ENCODE assay signal across 9 cellular contexts in genomic region chr10:103054621-103055020, GRCh38.
DNase-seq lines count a peak whose midpoint lies in the region; ATAC-seq and TF ChIP-seq lines count a peak whose summit lies in the region.
"Had no signal": no experiment of that assay in that cellular context is flagged by ENCODE, and none has a peak within 500 bp of the region (broad histone marks: within the 10 kb centered on the region; RNA-seq: fewer than 3 reads in every experiment).

No MANE protein-coding gene starts in this region.

- H3K4me1 ChIP-seq in endocrine pancreas (ENCODE audit: control insufficient read depth, insufficient read depth, low read length) (no peaks in the 10 kb centered on the region), spleen (peaks cover 0 to 28% (median 17%) of the 10 kb centered on the region in 6 donors)

- ATAC-seq in T-cell (replicated peaks in 1 of 4) = no peak
- no peak for ATAC-seq in HG03439 (IDR thresholded peaks at IDR 0.05; ENCODE audit: unreplicated experiment)

- 80 to 95% (median 80%) methylated on average over 3 of the region's 3 CpGs for WGBS in spleen, 5 donors

- no peak overlapping the region for H3K9ac ChIP-seq in endocrine pancreas (ENCODE audit: control insufficient read depth, insufficient read depth, low read length)

- H3K27ac ChIP-seq in spleen = peak overlapping the region in 7 of 8 donors; percentile 16 to 67 (median 57)

- no peaks in the 10 kb centered on the region for H3K27me3 ChIP-seq in endocrine pancreas (ENCODE audit: control insufficient read depth, insufficient read depth, low read length)
- H3K27me3 ChIP-seq in spleen (replicated peaks in 1 of 7) = no peaks in the 10 kb centered on the region

- POLR2A ChIA-PET in T-cell (lab: Charles Lee) = no interaction called here

- intact Hi-C loops in spleen (cut with DNase I; ENCODE audit: low total_unique reads) = no loop called here

- DNase-seq in HFFc6 (no peak), T-cell (no peak), spleen (no peak), NOMO-1 treated with DMSO at 0.1 percent for 48 hours (lab: John Stamatoyannopoulos, UW; ENCODE audit: unreplicated experiment) (no peak)
- no peak for DNase-seq in central memory CD4-positive, alpha-beta T cell
- DNase-seq: Karpas-422 had no signal

- H3K4me3 ChIP-seq in endocrine pancreas (ENCODE audit: control insufficient read depth, insufficient read depth, low read length) (peak overlapping the region; percentile 76), spleen (peak overlapping the region in 2 of 8 donors; percentile 32 to 51)

- TF ChIP-seq CTCF in HFFc6 (IDR thresholded peaks at IDR 0.05) (no peak), spleen (IDR thresholded peaks at IDR 0.05 in 8 of 11, conservative IDR thresholded peaks at IDR 0.05 in 3 of 11) (no peak)

- H3K4me3 Mint-ChIP-seq in HFFc6 = peak overlapping the region; percentile 81
- peak overlapping the region; percentile 77 to 79 (median 79) for H3K4me3 Mint-ChIP-seq in T-cell

- CTCF ChIA-PET in T-cell (lab: Charles Lee) = interaction anchor here in 1 of 2 donors (1.2 to 1.8 kb wide), 2 partner anchors 15 to 137 kb away, joined by 3 to 15 read pairs; partner anchors contain the start of gene CNNM2

- H3K36me3 Mint-ChIP-seq in HFFc6 (ENCODE audit: low read depth) = peaks cover 3% of the 10 kb centered on the region; the same call in 1 of the 2 replicates
- H3K36me3 Mint-ChIP-seq in T-cell = peaks cover 16% of the 10 kb centered on the region

- H3K4me1 Mint-ChIP-seq in HFFc6 (ENCODE audit: low read depth) = peaks cover 38% of the 10 kb centered on the region
- peaks cover 17 to 22% (median 19%) of the 10 kb centered on the region in 3 donors for H3K4me1 Mint-ChIP-seq in T-cell

- no peak for TF ChIP-seq POLR2A in spleen (IDR thresholded peaks at IDR 0.05)

- no peaks in the 10 kb centered on the region for H3K27me3 Mint-ChIP-seq in HFFc6 (ENCODE audit: insufficient read depth)
- no peaks in the 10 kb centered on the region for H3K27me3 Mint-ChIP-seq in T-cell
- H3K27me3 Mint-ChIP-seq: dendritic cell treated with granulocyte-macrophage colony-stimulating factor and Interleukin-4, amounts not matched to agents 40 ng/mL and 50 ng/mL, for 4 days had no signal

- H3K9me3 Mint-ChIP-seq in HFFc6 (no peaks in the 10 kb centered on the region), T-cell (no peaks in the 10 kb centered on the region)
- H3K9me3 Mint-ChIP-seq: dendritic cell treated with granulocyte-macrophage colony-stimulating factor and Interleukin-4, amounts not matched to agents 40 ng/mL and 50 ng/mL, for 4 days had no signal

- H3K36me3 ChIP-seq in endocrine pancreas (ENCODE audit: control insufficient read depth, insufficient read depth, low read length) (no peaks in the 10 kb centered on the region), spleen (peaks cover 0 to 45% (median 0%) of the 10 kb centered on the region in 6 donors)

- H3K9me3 ChIP-seq in endocrine pancreas (ENCODE audit: control insufficient read depth, low read length) (no peaks in the 10 kb centered on the region), spleen (no peaks in the 10 kb centered on the region)

- peak overlapping the region; percentile 73; the same call in 1 of the 2 replicates for H3K27ac Mint-ChIP-seq in HFFc6
- H3K27ac Mint-ChIP-seq in T-cell = peak overlapping the region; percentile 79 to 91
- H3K27ac Mint-ChIP-seq: dendritic cell treated with granulocyte-macrophage colony-stimulating factor and Interleukin-4, amounts not matched to agents 40 ng/mL and 50 ng/mL, for 4 days had no signal
